Comparison of ENCODE assay signal across 8 cellular contexts in genomic region chr11:14499178-14499559, GRCh38. TPM values are rescaled to one million over a fixed set of nuclear protein-coding genes. Genes with fewer than 3 reads are reported as not detected.
DNase-seq lines count a peak whose midpoint lies in the region; ATAC-seq, FAIRE-seq and TF ChIP-seq lines count a peak whose summit lies in the region.

No MANE protein-coding gene starts in this region.

- H3K4me3 ChIP-seq in Karpas-422 (ENCODE audit: low read length) (peak overlapping the region; percentile 98), fibroblast of lung (replicated peaks in 1 of 4; ENCODE audit: control extremely low read depth in 1 of 4, insufficient read depth in 1 of 4, low read depth in 3 of 4, low read length in 4 of 4) (peak overlapping the region; percentile 75 to 90 (median 87)), neural progenitor cell (peak overlapping the region; percentile 94)

- H3K4me2 ChIP-seq in Karpas-422 (ENCODE audit: low read depth, low read length, poor library complexity, severe bottlenecking), result peak overlapping the region; percentile 98
- H3K4me2 ChIP-seq in fibroblast of lung (ENCODE audit: extremely low read depth, insufficient read depth, low read length), result peak overlapping the region; percentile 53
- H3K4me2 ChIP-seq in neural progenitor cell, result peak overlapping the region; percentile 83

- H3K27me3 ChIP-seq in Karpas-422 (ENCODE audit: low read length), result no peaks in the 10 kb centered on the region
- no peaks in the 10 kb centered on the region for H3K27me3 ChIP-seq in fibroblast of lung (ENCODE audit: control insufficient read depth, insufficient read depth, low read length)
- no peaks in the 10 kb centered on the region for H3K27me3 ChIP-seq in neural progenitor cell

- TF ChIP-seq CTCF in fibroblast of lung (conservative IDR thresholded peaks at IDR 0.05 in 1 of 2, IDR thresholded peaks at IDR 0.05 in 1 of 2; ENCODE audit: low read depth in 1 of 2, low read length in 2 of 2) (no peak), neural progenitor cell (IDR thresholded peaks at IDR 0.05) (no peak)

- H2AFZ ChIP-seq in Karpas-422 (ENCODE audit: low read length) (no peak overlapping the region), fibroblast of lung (ENCODE audit: low read length) (no peak overlapping the region), neural progenitor cell (replicated peaks) (peak overlapping the region; percentile 95)

- H3K9me3 ChIP-seq in Karpas-422 (ENCODE audit: low read length) (no peaks in the 10 kb centered on the region), fibroblast of lung (ENCODE audit: control insufficient read depth, insufficient read depth, low read depth, low read length) (no peaks in the 10 kb centered on the region), neural progenitor cell (ENCODE audit: low read depth) (peaks cover 3% of the 10 kb centered on the region)

- H3K79me2 ChIP-seq in Karpas-422 (ENCODE audit: low read length), result peaks cover 52% of the 10 kb centered on the region
- peaks cover 36% of the 10 kb centered on the region for H3K79me2 ChIP-seq in fibroblast of lung (ENCODE audit: control insufficient read depth, insufficient read depth, low read length)
- H3K79me2 ChIP-seq in neural progenitor cell (ENCODE audit: low read depth), result peaks cover 35% of the 10 kb centered on the region

- H3K36me3 ChIP-seq in Karpas-422 (ENCODE audit: insufficient read depth, low read length) (peaks cover 40% of the 10 kb centered on the region), fibroblast of lung (ENCODE audit: control insufficient read depth, insufficient read depth, low read length) (no peaks in the 10 kb centered on the region), neural progenitor cell (peaks cover 18% of the 10 kb centered on the region)

- no peak for FAIRE-seq in urothelium cell line (lab: Jason Lieb, UNC)

- peak; percentile 6 for ATAC-seq in GM21390 (IDR thresholded peaks at IDR 0.05; ENCODE audit: unreplicated experiment)

- H3K4me3 Mint-ChIP-seq in neural progenitor cell, result peak overlapping the region; percentile 94

- H3K4me1 ChIP-seq in Karpas-422 (ENCODE audit: low read length) (peaks cover 34% of the 10 kb centered on the region), fibroblast of lung (ENCODE audit: control insufficient read depth, extremely low read depth, insufficient read depth, low read length) (peaks cover 2% of the 10 kb centered on the region), neural progenitor cell (peaks cover 7% of the 10 kb centered on the region)

- peak overlapping the region; percentile 82 for H3K9ac ChIP-seq in Karpas-422 (ENCODE audit: low read length)
- H3K9ac ChIP-seq in fibroblast of lung (ENCODE audit: insufficient read depth, low read length), result peak overlapping the region; percentile 91
- H3K9ac ChIP-seq in neural progenitor cell, result peak overlapping the region; percentile 88

- peak overlapping the region; percentile 34 for H3K27ac Mint-ChIP-seq in neural progenitor cell

- H3K36me3 Mint-ChIP-seq in neural progenitor cell, result peaks cover 16% of the 10 kb centered on the region

- no peak overlapping the region for H3K27ac ChIP-seq in Karpas-422 (ENCODE audit: low read length)
- H3K27ac ChIP-seq in fibroblast of lung (ENCODE audit: insufficient read depth, low read length), result peak overlapping the region; percentile 73
- H3K27ac ChIP-seq in neural progenitor cell, result peak overlapping the region; percentile 86

- H3F3A ChIP-seq in neural progenitor cell (ENCODE audit: low read depth), result peaks cover 18% of the 10 kb centered on the region

- H3K4me1 Mint-ChIP-seq in neural progenitor cell, result peaks cover 10% of the 10 kb centered on the region

- no peaks in the 10 kb centered on the region for H3K9me2 ChIP-seq in Karpas-422 (replicated peaks; ENCODE audit: insufficient read depth, low read length)

- H3K9me3 Mint-ChIP-seq in neural progenitor cell, result no peaks in the 10 kb centered on the region

- DNase-seq in CD1c-positive myeloid dendritic cell (ENCODE audit: extremely low spot score) (peak; percentile 41), Karpas-422 (peak; percentile 64), fibroblast of lung (ENCODE audit: low read depth in 2 of 2) (peak in 1 of 2 donors; percentile 21), neural progenitor cell (ENCODE audit: low spot score) (peak; percentile 60), urothelium cell line (ENCODE audit: low spot score) (peak; percentile 14), NCI-H187 (lab: John Stamatoyannopoulos, UW) (no peak)
- DNase-seq in activated CD8-positive, alpha-beta memory T cell treated with anti-CD3 and anti-CD28 coated beads, Interleukin-2, amount 50 U/mL, for 48 hours, result peak; percentile 75

- peaks cover 6% of the 10 kb centered on the region; the same call in 1 of the 2 replicates for H4K20me1 ChIP-seq in Karpas-422 (ENCODE audit: insufficient read depth, low read depth, low read length)
- H4K20me1 ChIP-seq in fibroblast of lung (ENCODE audit: control insufficient read depth, extremely low read depth, insufficient read depth, low read length), result no peaks in the 10 kb centered on the region
- H4K20me1 ChIP-seq in neural progenitor cell (ENCODE audit: low read depth), result peaks cover 12% of the 10 kb centered on the region

- no peaks in the 10 kb centered on the region for H3K27me3 Mint-ChIP-seq in neural progenitor cell (ENCODE audit: insufficient read depth, low read depth)

RNA-seq across cellular contexts. Expression of gene COPB1, which starts 0.4 kb away (rescaled TPM):
- 68.2 and 120 TPM in 2 replicates for total RNA-seq in Karpas-422 (2014; rRNA removed; shearing (Covaris generic); ENCODE audit: low replicate concordance)
- total RNA-seq in fibroblast of lung (237 and 292 TPM in 2 replicates), neural progenitor cell (ENCODE audit: low replicate concordance) (157 and 212 TPM in 2 replicates)
- polyA plus RNA-seq in fibroblast of lung, result 183 and 264 TPM in 2 replicates
- 131 and 158 TPM in 2 replicates for polyA plus RNA-seq in fibroblast of lung (2012)
- 53.4 and 87.1 TPM in 2 replicates for polyA minus RNA-seq in fibroblast of lung (ENCODE audit: low replicate concordance)

RNA-seq across cellular contexts. Expression of gene PSMA1, which starts 21.0 kb away (rescaled TPM):
- 98.7 and 217 TPM in 2 replicates for total RNA-seq in Karpas-422 (2014; rRNA removed; shearing (Covaris generic); ENCODE audit: low replicate concordance)
- total RNA-seq in fibroblast of lung, result 136 and 165 TPM in 2 replicates
- polyA plus RNA-seq in fibroblast of lung, result 209 and 220 TPM in 2 replicates
- polyA plus RNA-seq in fibroblast of lung (2012), result 176 and 193 TPM in 2 replicates
- 52.1 and 57.2 TPM in 2 replicates for polyA minus RNA-seq in fibroblast of lung (ENCODE audit: low replicate concordance)
- total RNA-seq in neural progenitor cell (ENCODE audit: low replicate concordance), result 192 and 271 TPM in 2 replicates

Comparison
In these comparisons a context has a peak if more than half of its experiments do, and no peak if none do; other contexts are left out.
1. DNase-seq: peak in CD1c-positive myeloid dendritic cell (single experiment), Karpas-422 (single experiment), activated CD8-positive, alpha-beta memory T cell treated with anti-CD3 and anti-CD28 coated beads, Interleukin-2, amount 50 U/mL, for 48 hours (single experiment), neural progenitor cell (single experiment) and urothelium cell line (single experiment); none in NCI-H187 (0 of 2).
2. Peak in every context shown above with its lines, with median percentiles within 50 percentile points of each other: H3K4me2 ChIP-seq, H3K4me3 ChIP-seq and H3K9ac ChIP-seq.